Comparison of ENCODE assay signal across 8 cellular contexts in the genomic region with DNA sequence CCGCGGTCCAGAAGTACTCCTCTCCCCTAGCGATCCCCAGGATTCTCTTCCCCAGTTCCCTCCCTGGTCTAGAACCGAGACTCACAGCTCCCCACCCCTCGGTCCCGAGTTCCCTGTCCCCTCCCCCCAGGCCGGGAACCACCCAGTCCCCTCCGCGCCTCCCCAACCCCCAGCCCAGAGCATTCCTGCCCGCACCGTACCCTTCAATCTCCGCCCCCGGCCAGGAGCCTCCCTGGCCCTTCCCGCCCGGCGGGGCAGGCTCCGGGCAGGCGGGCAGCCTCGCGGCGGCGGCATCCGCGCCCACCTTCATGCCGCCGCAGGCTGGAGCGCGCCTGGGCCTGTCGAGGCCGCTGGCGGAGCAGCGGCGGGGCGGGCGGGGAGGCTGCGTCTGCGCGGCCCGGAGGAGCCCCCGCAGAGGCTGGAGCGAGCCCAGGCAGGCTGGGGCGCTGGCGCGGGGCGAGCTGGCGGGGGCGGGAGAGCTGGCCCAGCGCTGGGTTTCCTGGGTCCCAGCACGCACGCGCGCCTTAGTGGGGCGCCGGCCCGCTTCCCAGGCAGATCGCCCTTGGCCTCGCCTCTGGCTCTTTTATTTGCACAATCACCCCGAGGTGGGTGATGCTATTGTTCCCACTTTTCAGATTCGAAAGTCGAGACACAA. TPM values are rescaled to one million over a fixed set of nuclear protein-coding genes. Genes with fewer than 3 reads are reported as not detected.
A peak's percentile ranks its signal among the peaks of the same experiment; 100 is the strongest.
DNase-seq lines count a peak whose midpoint lies in the region; TF ChIP-seq lines count a peak whose summit lies in the region.

No MANE protein-coding gene starts in this region.

- no peaks in the 10 kb centered on the region for H3K9me3 ChIP-seq in MM.1S (replicated peaks; ENCODE audit: insufficient read depth, low read length)
- H3K9me3 ChIP-seq in mammary epithelial cell (replicated peaks; ENCODE audit: insufficient read depth, low read length) = no peaks in the 10 kb centered on the region

- H3K27me3 ChIP-seq in MM.1S (replicated peaks; ENCODE audit: insufficient read depth, low read length) (peaks cover 12% of the 10 kb centered on the region), mammary epithelial cell (ENCODE audit: insufficient read depth, low read length) (no peaks in the 10 kb centered on the region)

- dilution Hi-C loops in mammary epithelial cell (cut with HindIII; ENCODE audit: low sequenced_read_pairs) = no loop called here

- BruUV-seq in mammary epithelial cell (replicated peaks; lab: Mats Ljungman, UMichigan) = no TSS peak

- DNase-seq in activated T-cell treated with anti-CD3 and anti-CD28 coated beads, Interleukin-2, amount 50 U/mL, for 1 hour = peak; percentile 49
- DNase-seq in activated T-cell treated with anti-CD3 and anti-CD28 coated beads for 4 hours (no peak), MM.1S (no peak), mammary epithelial cell (peak; percentile 88), kidney glomerular epithelial cell (lab: John Stamatoyannopoulos, UW) (peak; percentile 68), NOMO-1 treated with dmso at 0.1 percent for 144 hours (lab: John Stamatoyannopoulos, UW; ENCODE audit: unreplicated experiment) (no peak), cerebellar nuclear complex (lab: John Stamatoyannopoulos, UW) (no peak)

- H3K27me3 Mint-ChIP-seq in stimulated activated naive CD8-positive, alpha-beta T cell treated with anti-CD3 and anti-CD28 coated beads, Interleukin-15, Interleukin-2, amounts not matched to agents 100 ng/mL and 50 ng/mL, for 24 hours = peaks cover 6% of the 10 kb centered on the region

- H3K9me2 ChIP-seq in MM.1S (replicated peaks; ENCODE audit: insufficient read depth, low read length) = no peaks in the 10 kb centered on the region

- H3K4me3 ChIP-seq in MM.1S (ENCODE audit: low read length) (peak overlapping the region; percentile 39; the same call in 1 of the 2 replicates), mammary epithelial cell (replicated peaks in 1 of 3; ENCODE audit: insufficient read depth in 1 of 3, low read depth in 2 of 3, low read length in 3 of 3) (peak overlapping the region; percentile 42 to 51 (median 50))

- H2AFZ ChIP-seq in MM.1S (ENCODE audit: low read length) = no peak overlapping the region
- H2AFZ ChIP-seq in mammary epithelial cell (ENCODE audit: low read depth, low read length) = peak overlapping the region; percentile 73

- H3K36me3 ChIP-seq in MM.1S (replicated peaks; ENCODE audit: insufficient read depth, low read length) (no peaks in the 10 kb centered on the region), mammary epithelial cell (ENCODE audit: insufficient read depth, low read length) (no peaks in the 10 kb centered on the region)

- H3K4me1 ChIP-seq in MM.1S (ENCODE audit: low read length) (no peaks in the 10 kb centered on the region), mammary epithelial cell (ENCODE audit: insufficient read depth, low read length) (peaks cover 50% of the 10 kb centered on the region)

- no CpG with 5 or more reads among the region's 60 CpGs for WGBS in mammary epithelial cell (ENCODE audit: low coverage, missing lambda C conversion rate)

- H3K27ac Mint-ChIP-seq in stimulated activated naive CD8-positive, alpha-beta T cell treated with anti-CD3 and anti-CD28 coated beads, Interleukin-15, Interleukin-2, amounts not matched to agents 100 ng/mL and 50 ng/mL, for 24 hours = no peak overlapping the region

- CTCF ChIA-PET in mammary epithelial cell (lab: Charles Lee; ENCODE audit: low non-redundant PET) = interaction anchor here (0.5 to 1.1 kb wide), 3 partner anchors 78 to 393 kb away, joined by 3 to 5 read pairs (median 5); no protein-coding TSS in a partner anchor

- peak overlapping the region; percentile 73 for H3K4me3 Mint-ChIP-seq in stimulated activated naive CD8-positive, alpha-beta T cell treated with anti-CD3 and anti-CD28 coated beads, Interleukin-15, Interleukin-2, amounts not matched to agents 100 ng/mL and 50 ng/mL, for 24 hours

- peak overlapping the region; percentile 52; the same call in 1 of the 2 replicates for H3K4me2 ChIP-seq in MM.1S (ENCODE audit: low read depth, low read length)
- H3K4me2 ChIP-seq in mammary epithelial cell (ENCODE audit: insufficient read depth, low read depth, low read length) = peak overlapping the region; percentile 94

- H3K27ac ChIP-seq in MM.1S (ENCODE audit: low read length) (no peak overlapping the region), mammary epithelial cell (ENCODE audit: insufficient read depth, low read depth, low read length) (peak overlapping the region; percentile 54)

- H3F3A ChIP-seq in MM.1S (ENCODE audit: insufficient read depth, low read length) = no peaks in the 10 kb centered on the region

- H3K9ac ChIP-seq in MM.1S (ENCODE audit: low read length) (no peak overlapping the region), mammary epithelial cell (ENCODE audit: insufficient read depth, low read length) (peak overlapping the region; percentile 47)

- in situ Hi-C loops in mammary epithelial cell (cut with MboI; ENCODE audit: low sequenced_read_pairs in 2 of 2) = loop anchor here in 1 of 2 donors (25.0 kb wide), 1 partner anchor 200 kb away; no protein-coding TSS in a partner anchor

- H3K79me2 ChIP-seq in MM.1S (ENCODE audit: low read length) = no peaks in the 10 kb centered on the region
- no peaks in the 10 kb centered on the region for H3K79me2 ChIP-seq in mammary epithelial cell (ENCODE audit: insufficient read depth, low read length)

- no peaks in the 10 kb centered on the region for H3K36me3 Mint-ChIP-seq in stimulated activated naive CD8-positive, alpha-beta T cell treated with anti-CD3 and anti-CD28 coated beads, Interleukin-15, Interleukin-2, amounts not matched to agents 100 ng/mL and 50 ng/mL, for 24 hours (ENCODE audit: low read depth)

- H3K4me1 Mint-ChIP-seq in stimulated activated naive CD8-positive, alpha-beta T cell treated with anti-CD3 and anti-CD28 coated beads, Interleukin-15, Interleukin-2, amounts not matched to agents 100 ng/mL and 50 ng/mL, for 24 hours (ENCODE audit: low read depth) = peaks cover 24% of the 10 kb centered on the region

- intact Hi-C loops in mammary epithelial cell (cut with micrococcal nuclease) = loop anchor here (5.0 kb wide), 1 partner anchor 65 kb away; a partner anchor contains a TSS

- TF ChIP-seq CTCF in MM.1S (IDR thresholded peaks at IDR 0.05; ENCODE audit: low read length) (no peak), mammary epithelial cell (conservative IDR thresholded peaks at IDR 0.05 in 1 of 2, IDR thresholded peaks at IDR 0.05 in 1 of 2; ENCODE audit: extremely low read depth in 1 of 2, insufficient read depth in 1 of 2, low read depth in 1 of 2, low read length in 2 of 2) (no peak)

- H3K9me3 Mint-ChIP-seq in stimulated activated naive CD8-positive, alpha-beta T cell treated with anti-CD3 and anti-CD28 coated beads, Interleukin-15, Interleukin-2, amounts not matched to agents 100 ng/mL and 50 ng/mL, for 24 hours = no peaks in the 10 kb centered on the region

- H4K20me1 ChIP-seq in MM.1S (ENCODE audit: insufficient read depth, low read length) (no peaks in the 10 kb centered on the region), mammary epithelial cell (ENCODE audit: insufficient read depth, low read length) (no peaks in the 10 kb centered on the region)

RNA-seq across cellular contexts. Expression of a gene that starts 22.2 kb away (rescaled TPM):
- under 1 TPM in 1 of 2 donors, not detected in 1; 0.24 TPM for total RNA-seq in mammary epithelial cell
- not detected for polyA plus RNA-seq in mammary epithelial cell
- not detected for polyA minus RNA-seq in mammary epithelial cell

Comparison
In these comparisons a context has a peak if more than half of its experiments do, and no peak if none do; other contexts are left out.
1. DNase-seq: peak in activated T-cell treated with anti-CD3 and anti-CD28 coated beads, Interleukin-2, amount 50 U/mL, for 1 hour (single experiment), mammary epithelial cell (single experiment) and kidney glomerular epithelial cell (single experiment); none in activated T-cell treated with anti-CD3 and anti-CD28 coated beads for 4 hours (single experiment), MM.1S (single experiment), NOMO-1 treated with dmso at 0.1 percent for 144 hours (single experiment) and cerebellar nuclear complex (0 of 2).